In the genomic region with DNA sequence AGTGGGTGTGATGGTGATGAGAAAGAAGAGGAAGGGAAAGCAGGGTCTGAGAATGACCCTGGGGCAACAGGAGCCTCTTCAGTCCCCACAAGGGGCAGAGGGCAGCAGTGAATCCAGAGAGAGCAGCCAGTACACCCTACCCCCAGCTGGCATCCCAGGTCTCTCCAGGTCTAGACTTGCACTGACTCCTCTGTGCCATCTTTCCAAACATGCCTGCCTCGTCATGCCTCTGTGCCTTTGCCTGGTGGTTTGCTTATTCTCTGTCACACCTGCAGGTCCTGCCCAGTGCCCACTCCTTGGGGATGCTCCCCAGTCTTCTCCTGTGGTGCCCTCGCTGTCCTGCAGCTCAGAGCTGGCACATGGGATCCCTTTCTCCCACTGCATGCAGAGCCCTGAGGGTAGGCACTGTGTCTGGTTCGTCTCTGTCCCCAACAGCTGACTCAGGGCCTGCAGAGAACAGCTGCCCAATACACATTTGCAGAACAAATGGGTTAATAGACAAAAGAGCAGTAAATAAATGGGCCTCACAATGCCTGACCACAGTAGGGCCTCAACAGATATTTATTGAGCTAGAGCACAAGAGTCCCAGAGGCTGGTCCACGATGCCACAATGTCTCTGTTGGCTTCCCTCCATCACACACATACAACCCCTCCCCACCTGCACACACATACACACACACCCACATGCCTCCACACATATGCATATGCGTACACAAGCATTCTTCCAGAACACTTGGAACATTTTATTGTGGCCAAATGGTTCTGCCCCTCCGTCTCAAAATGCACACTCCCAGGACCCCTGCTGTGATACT, we compare ENCODE assay signal across 1 cellular context.
TF ChIP-seq lines count a peak whose summit lies in the region.

No MANE protein-coding gene starts in this region.

TF ChIP-seq in SK-N-SH treated with all-trans-retinoic acid at 6 μM for 48 hours, 23 proteins besides CTCF, POLR2A, EP300 and RAD21 (continued from another document):
- TF ChIP-seq, protein P1, sequence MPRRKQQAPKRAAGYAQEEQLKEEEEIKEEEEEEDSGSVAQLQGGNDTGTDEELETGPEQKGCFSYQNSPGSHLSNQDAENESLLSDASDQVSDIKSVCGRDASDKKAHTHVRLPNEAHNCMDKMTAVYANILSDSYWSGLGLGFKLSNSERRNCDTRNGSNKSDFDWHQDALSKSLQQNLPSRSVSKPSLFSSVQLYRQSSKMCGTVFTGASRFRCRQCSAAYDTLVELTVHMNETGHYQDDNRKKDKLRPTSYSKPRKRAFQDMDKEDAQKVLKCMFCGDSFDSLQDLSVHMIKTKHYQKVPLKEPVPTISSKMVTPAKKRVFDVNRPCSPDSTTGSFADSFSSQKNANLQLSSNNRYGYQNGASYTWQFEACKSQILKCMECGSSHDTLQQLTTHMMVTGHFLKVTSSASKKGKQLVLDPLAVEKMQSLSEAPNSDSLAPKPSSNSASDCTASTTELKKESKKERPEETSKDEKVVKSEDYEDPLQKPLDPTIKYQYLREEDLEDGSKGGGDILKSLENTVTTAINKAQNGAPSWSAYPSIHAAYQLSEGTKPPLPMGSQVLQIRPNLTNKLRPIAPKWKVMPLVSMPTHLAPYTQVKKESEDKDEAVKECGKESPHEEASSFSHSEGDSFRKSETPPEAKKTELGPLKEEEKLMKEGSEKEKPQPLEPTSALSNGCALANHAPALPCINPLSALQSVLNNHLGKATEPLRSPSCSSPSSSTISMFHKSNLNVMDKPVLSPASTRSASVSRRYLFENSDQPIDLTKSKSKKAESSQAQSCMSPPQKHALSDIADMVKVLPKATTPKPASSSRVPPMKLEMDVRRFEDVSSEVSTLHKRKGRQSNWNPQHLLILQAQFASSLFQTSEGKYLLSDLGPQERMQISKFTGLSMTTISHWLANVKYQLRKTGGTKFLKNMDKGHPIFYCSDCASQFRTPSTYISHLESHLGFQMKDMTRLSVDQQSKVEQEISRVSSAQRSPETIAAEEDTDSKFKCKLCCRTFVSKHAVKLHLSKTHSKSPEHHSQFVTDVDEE (CRISPR knock-in tag; IDR thresholded peaks at IDR 0.05) = no peak
- no peak for TF ChIP-seq BACH2 (CRISPR knock-in tag; IDR thresholded peaks at IDR 0.05; ENCODE audit: borderline replicate concordance)
- TF ChIP-seq ZFP3 (CRISPR knock-in tag; IDR thresholded peaks at IDR 0.05) = no peak
- TF ChIP-seq, protein P2, sequence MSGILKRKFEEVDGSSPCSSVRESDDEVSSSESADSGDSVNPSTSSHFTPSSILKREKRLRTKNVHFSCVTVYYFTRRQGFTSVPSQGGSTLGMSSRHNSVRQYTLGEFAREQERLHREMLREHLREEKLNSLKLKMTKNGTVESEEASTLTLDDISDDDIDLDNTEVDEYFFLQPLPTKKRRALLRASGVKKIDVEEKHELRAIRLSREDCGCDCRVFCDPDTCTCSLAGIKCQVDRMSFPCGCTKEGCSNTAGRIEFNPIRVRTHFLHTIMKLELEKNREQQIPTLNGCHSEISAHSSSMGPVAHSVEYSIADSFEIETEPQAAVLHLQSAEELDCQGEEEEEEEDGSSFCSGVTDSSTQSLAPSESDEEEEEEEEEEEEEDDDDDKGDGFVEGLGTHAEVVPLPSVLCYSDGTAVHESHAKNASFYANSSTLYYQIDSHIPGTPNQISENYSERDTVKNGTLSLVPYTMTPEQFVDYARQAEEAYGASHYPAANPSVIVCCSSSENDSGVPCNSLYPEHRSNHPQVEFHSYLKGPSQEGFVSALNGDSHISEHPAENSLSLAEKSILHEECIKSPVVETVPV (CRISPR knock-in tag; IDR thresholded peaks at IDR 0.05) = no peak
- no peak for TF ChIP-seq OSR1 (CRISPR knock-in tag; IDR thresholded peaks at IDR 0.05)
- TF ChIP-seq ISL1 (CRISPR knock-in tag; IDR thresholded peaks at IDR 0.05) = no peak
